Comparison of ENCODE assay signal across 19 cellular contexts in the genomic region with DNA sequence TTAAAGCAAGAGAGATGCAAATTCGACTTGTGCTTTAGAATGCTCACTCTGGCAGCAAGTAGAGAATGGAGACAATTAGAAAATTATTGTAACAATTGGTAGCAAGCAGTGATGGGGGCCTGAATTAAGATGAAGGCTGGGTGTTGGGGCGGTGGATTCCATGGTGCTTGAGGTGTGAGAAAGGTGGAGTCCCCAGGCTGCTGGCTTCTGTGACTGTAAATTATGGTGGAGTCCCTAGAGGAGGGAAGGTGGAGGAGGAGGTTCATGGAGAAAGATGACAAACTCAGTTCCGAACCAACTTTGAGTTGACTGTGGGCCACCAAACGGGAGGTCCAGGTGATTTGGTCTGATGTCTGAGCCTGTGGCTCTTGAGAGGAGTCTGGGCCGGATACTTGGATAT.
"Had no signal": no experiment of that assay in that cellular context is flagged by ENCODE, and none has a peak within 500 bp of the region (broad histone marks: within the 10 kb centered on the region; RNA-seq: fewer than 3 reads in every experiment).

No MANE protein-coding gene starts in this region.

- H3K27me3 Mint-ChIP-seq: activated B cell treated with CpG ODN at 0.5 μM for 24 hours; memory B cell; naive thymus-derived CD4-positive, alpha-beta T cell had no signal

- FAIRE-seq: endometrium, kidney, TTC549 had no signal

- H3K27me3 ChIP-seq: ascending aorta, breast epithelium, dorsolateral prefrontal cortex, tibial artery, vagina had no signal

- H3K4me3 Mint-ChIP-seq: activated B cell treated with CpG ODN at 0.5 μM for 24 hours; activated CD4-positive, alpha-beta T cell treated with anti-CD3 and anti-CD28 coated beads, Interleukin-2, amount 10 ng/mL, durations not matched to agents 24 days and 14 days; activated T-helper 1 cell treated with anti-CD3 and anti-CD28 coated beads, Interleukin-12 subunit alpha, Interleukin-12 subunit beta, Interleukin-2, Interleukin-4 antibody, amounts not matched to agents 30 ng/mL and 10 ng/mL and 1 ng/mL, durations not matched to agents 14 hours and 24 hours and 36 hours; memory B cell; naive thymus-derived CD4-positive, alpha-beta T cell had no signal

- H3K4me3 ChIP-seq: ascending aorta, breast epithelium, dorsolateral prefrontal cortex, left ventricle myocardium inferior, mucosa of descending colon, tibial artery, vagina had no signal

- DNase-seq: activated B cell treated with CpG ODN at 0.5 μM for 24 hours; activated CD4-positive, alpha-beta T cell treated with anti-CD3 and anti-CD28 coated beads, Interleukin-2, amount 10 ng/mL, durations not matched to agents 24 days and 14 days; dorsolateral prefrontal cortex; hippocampal formation; kidney; left ventricle myocardium inferior; mucosa of descending colon; naive thymus-derived CD4-positive, alpha-beta T cell; stimulated activated CD4-positive, alpha-beta T cell treated with anti-CD3 and anti-CD28 coated beads, Interleukin-1b, Interleukin-23, amount 100 ng/mL, for 48 hours had no signal

- ATAC-seq: esophagus mucosa; mucosa of descending colon; naive thymus-derived CD4-positive, alpha-beta T cell had no signal

- H3K9ac ChIP-seq: parathyroid adenoma had no signal

- H3K27ac Mint-ChIP-seq: activated B cell treated with CpG ODN at 0.5 μM for 24 hours; activated CD4-positive, alpha-beta T cell treated with anti-CD3 and anti-CD28 coated beads, Interleukin-2, amount 10 ng/mL, durations not matched to agents 24 days and 14 days; activated T-helper 1 cell treated with anti-CD3 and anti-CD28 coated beads, Interleukin-12 subunit alpha, Interleukin-12 subunit beta, Interleukin-2, Interleukin-4 antibody, amounts not matched to agents 30 ng/mL and 10 ng/mL and 1 ng/mL, durations not matched to agents 14 hours and 24 hours and 36 hours; memory B cell had no signal

- H3K9me3 Mint-ChIP-seq: activated B cell treated with CpG ODN at 0.5 μM for 24 hours; activated T-helper 1 cell treated with anti-CD3 and anti-CD28 coated beads, Interleukin-12 subunit alpha, Interleukin-12 subunit beta, Interleukin-2, Interleukin-4 antibody, amounts not matched to agents 30 ng/mL and 10 ng/mL and 1 ng/mL, durations not matched to agents 14 hours and 24 hours and 36 hours; memory B cell; naive thymus-derived CD4-positive, alpha-beta T cell had no signal

- H3K36me3 Mint-ChIP-seq: memory B cell; naive thymus-derived CD4-positive, alpha-beta T cell had no signal

- H3K9me3 ChIP-seq: ascending aorta, breast epithelium, left ventricle myocardium inferior, mucosa of descending colon, tibial artery, vagina had no signal

- H3K27ac ChIP-seq: ascending aorta, breast epithelium, dorsolateral prefrontal cortex, left ventricle myocardium inferior, parathyroid adenoma, tibial artery, vagina had no signal

- H2AFZ ChIP-seq: parathyroid adenoma had no signal

- H3K36me3 ChIP-seq: ascending aorta, breast epithelium, left ventricle myocardium inferior, tibial artery, vagina had no signal
